Comparison of ENCODE assay signal across 9 cellular contexts in genomic region chr7:41817386-41817785, GRCh38.
DNase-seq lines count a peak whose midpoint lies in the region; ATAC-seq and TF ChIP-seq lines count a peak whose summit lies in the region.
"Had no signal": no experiment of that assay in that cellular context is flagged by ENCODE, and none has a peak within 500 bp of the region (broad histone marks: within the 10 kb centered on the region; RNA-seq: fewer than 3 reads in every experiment).

No MANE protein-coding gene starts in this region.

- H2BK15ac ChIP-seq in mesenchymal stem cell (ENCODE audit: low read depth, poor library complexity, severe bottlenecking): no peak overlapping the region

- DNase-seq in NK-92 treated with Interleukin-12 subunit alpha and Interleukin-12 subunit beta, amount 100 ng/mL, for 24 hours (lab: John Stamatoyannopoulos, UW): peak; percentile 69
- DNase-seq in NK-92 (lab: John Stamatoyannopoulos, UW; ENCODE audit: unreplicated experiment) (no peak), SK-N-MC (ENCODE audit: low read depth, low spot score) (no peak), mesenchymal stem cell (peak; percentile 26), mesothelial cell of epicardium (ENCODE audit: low spot score in 2 of 2, unreplicated experiment in 2 of 2) (no peak), DMS53 treated with DMSO at 0.1 percent for 48 hours (lab: John Stamatoyannopoulos, UW; ENCODE audit: unreplicated experiment) (no peak)

- no peak overlapping the region for H4K8ac ChIP-seq in mesenchymal stem cell (ENCODE audit: low read length)

- peak overlapping the region; percentile 90 for H3K27ac ChIP-seq in SK-N-MC
- no peak overlapping the region for H3K27ac ChIP-seq in mesenchymal stem cell (ENCODE audit: low read length, poor library complexity, severe bottlenecking)
- H3K27ac ChIP-seq: 22Rv1 had no signal

- H3K4ac ChIP-seq in mesenchymal stem cell (ENCODE audit: low read depth in 1 of 2, low read length in 2 of 2): no peak overlapping the region

- H4K91ac ChIP-seq in mesenchymal stem cell (ENCODE audit: low read length): no peak overlapping the region

- no peak overlapping the region for H3K4me3 Mint-ChIP-seq in mesothelial cell of epicardium

- no peak overlapping the region for H3K4me2 ChIP-seq in mesenchymal stem cell (ENCODE audit: low read length, poor library complexity, severe bottlenecking)

- no peaks in the 10 kb centered on the region for H3K27me3 ChIP-seq in mesenchymal stem cell (ENCODE audit: control insufficient read depth in 1 of 2, insufficient read depth in 1 of 2, low read length in 2 of 2)

- H3K9ac ChIP-seq in SK-N-MC (ENCODE audit: insufficient read length): no peak overlapping the region
- no peak overlapping the region for H3K9ac ChIP-seq in mesenchymal stem cell (ENCODE audit: low read length)

- H3K36me3 ChIP-seq in SK-N-MC (ENCODE audit: insufficient read depth, low read length) (peaks cover 12% of the 10 kb centered on the region; the same call in 1 of the 2 replicates), mesenchymal stem cell (ENCODE audit: control insufficient read depth in 1 of 2, insufficient read depth in 2 of 2, low read depth in 1 of 2, low read length in 2 of 2) (no peaks in the 10 kb centered on the region)

- H3K4me1 Mint-ChIP-seq in mesothelial cell of epicardium: peaks cover 2% of the 10 kb centered on the region

- H3K18ac ChIP-seq in mesenchymal stem cell (ENCODE audit: low read depth in 1 of 2, low read length in 2 of 2): no peak overlapping the region

- ATAC-seq in HG02870 (IDR thresholded peaks at IDR 0.05; ENCODE audit: unreplicated experiment) (peak; percentile 82), esophagus mucosa (no peak)

- no peak overlapping the region for H2BK120ac ChIP-seq in mesenchymal stem cell (ENCODE audit: low read depth, low read length)

- H2BK12ac ChIP-seq in mesenchymal stem cell (ENCODE audit: low read length in 2 of 2): no peak overlapping the region

- peaks cover 12% of the 10 kb centered on the region for H3K36me3 Mint-ChIP-seq in mesothelial cell of epicardium

- H2BK5ac ChIP-seq in mesenchymal stem cell (ENCODE audit: low read depth, low read length, poor library complexity, severe bottlenecking): no peak overlapping the region

- H3K4me3 ChIP-seq in SK-N-MC (no peak overlapping the region), mesenchymal stem cell (ENCODE audit: insufficient read depth in 1 of 2, low read depth in 1 of 2, low read length in 2 of 2) (no peak overlapping the region)

- no peaks in the 10 kb centered on the region for H3K79me1 ChIP-seq in mesenchymal stem cell (replicated peaks; ENCODE audit: low read length, poor library complexity, severe bottlenecking)

- H3K23ac ChIP-seq in mesenchymal stem cell (ENCODE audit: low read length in 2 of 2): no peak overlapping the region

- 93% methylated on average over 2 of the region's 2 CpGs for WGBS in mesenchymal stem cell

- no peak overlapping the region for H3K14ac ChIP-seq in mesenchymal stem cell (ENCODE audit: low read length in 2 of 2)

- H3K4me1 ChIP-seq in mesenchymal stem cell (ENCODE audit: control insufficient read depth, insufficient read depth, low read depth, low read length): peaks cover 9% of the 10 kb centered on the region

- peaks cover 26% of the 10 kb centered on the region for H3K9me3 Mint-ChIP-seq in mesothelial cell of epicardium

- TF ChIP-seq CTCF in mesothelial cell of epicardium (IDR thresholded peaks at IDR 0.05; ENCODE audit: unreplicated experiment): no peak

- no peak overlapping the region for H3K27ac Mint-ChIP-seq in mesothelial cell of epicardium

- no peak overlapping the region for H2AFZ ChIP-seq in mesenchymal stem cell (ENCODE audit: low read depth, low read length)

- no peak overlapping the region for H2AK5ac ChIP-seq in mesenchymal stem cell (ENCODE audit: low read length, severe bottlenecking)

- H3K9me3 ChIP-seq in SK-N-MC (ENCODE audit: low read depth, low read length): peaks cover 12% of the 10 kb centered on the region; the same call in 1 of the 2 replicates
- H3K9me3 ChIP-seq in mesenchymal stem cell (ENCODE audit: control insufficient read depth, low read length): peaks cover 4% of the 10 kb centered on the region

- H3K27me3 Mint-ChIP-seq in mesothelial cell of epicardium (ENCODE audit: low read depth): peaks cover 7% of the 10 kb centered on the region

Comparison
In these comparisons a context has a peak if more than half of its experiments do, and no peak if none do; other contexts are left out.
1. DNase-seq: peak in NK-92 treated with Interleukin-12 subunit alpha and Interleukin-12 subunit beta, amount 100 ng/mL, for 24 hours (single experiment) and mesenchymal stem cell (single experiment); none in NK-92 (single experiment), SK-N-MC (single experiment), mesothelial cell of epicardium (0 of 2) and DMS53 treated with DMSO at 0.1 percent for 48 hours (single experiment).